In genomic region chrX:136780241-136780640, GRCh38 we compare ENCODE assay signal across 8 cellular contexts. TPM values are rescaled to one million over a fixed set of nuclear protein-coding genes. Genes with fewer than 3 reads are reported as not detected.
DNase-seq lines count a peak whose midpoint lies in the region; ATAC-seq and TF ChIP-seq lines count a peak whose summit lies in the region.

No MANE protein-coding gene starts in this region.

- peak overlapping the region; percentile 83 to 89 (median 86) for H3K27ac Mint-ChIP-seq in CD4-positive, CD25-positive, alpha-beta regulatory T cell
- H3K27ac Mint-ChIP-seq in activated T-helper 17 cell treated with anti-CD3 and anti-CD28 coated beads, Interleukin-2, amount 50 U/mL, for 72 hours, result peak overlapping the region; percentile 91
- peak overlapping the region; percentile 88 to 100 (median 94) for H3K27ac Mint-ChIP-seq in naive thymus-derived CD8-positive, alpha-beta T cell

- peak overlapping the region; percentile 93 to 96 (median 96) for H3K4me3 Mint-ChIP-seq in CD4-positive, CD25-positive, alpha-beta regulatory T cell
- H3K4me3 Mint-ChIP-seq in activated T-helper 17 cell treated with anti-CD3 and anti-CD28 coated beads, Interleukin-2, amount 50 U/mL, for 72 hours, result peak overlapping the region; percentile 97
- H3K4me3 Mint-ChIP-seq in naive thymus-derived CD8-positive, alpha-beta T cell, result peak overlapping the region; percentile 89 to 96 (median 94)

- ATAC-seq in CD4-positive, CD25-positive, alpha-beta regulatory T cell (ENCODE audit: low read depth in 2 of 2), result no peak
- ATAC-seq in HG02885 (IDR thresholded peaks at IDR 0.05; ENCODE audit: poor library complexity, unreplicated experiment), result peak; percentile 30
- peak; percentile 54 for ATAC-seq in activated T-helper 17 cell treated with anti-CD3 and anti-CD28 coated beads, Interleukin-2, amount 50 U/mL, for 72 hours (replicated peaks)
- ATAC-seq in naive thymus-derived CD8-positive, alpha-beta T cell, result no peak
- ATAC-seq in HG03045 (IDR thresholded peaks at IDR 0.05; ENCODE audit: unreplicated experiment), result no peak

- H3K27me3 Mint-ChIP-seq in CD4-positive, CD25-positive, alpha-beta regulatory T cell, result no peaks in the 10 kb centered on the region
- H3K27me3 Mint-ChIP-seq in activated T-helper 17 cell treated with anti-CD3 and anti-CD28 coated beads, Interleukin-2, amount 50 U/mL, for 72 hours, result no peaks in the 10 kb centered on the region
- H3K27me3 Mint-ChIP-seq in naive thymus-derived CD8-positive, alpha-beta T cell, result no peaks in the 10 kb centered on the region

- no peak for TF ChIP-seq CTCF in brain microvascular endothelial cell (IDR thresholded peaks at IDR 0.05; ENCODE audit: low read depth, low read length, missing control alignments)

- H3K36me3 Mint-ChIP-seq in CD4-positive, CD25-positive, alpha-beta regulatory T cell, result no peaks in the 10 kb centered on the region
- peaks cover 31% of the 10 kb centered on the region for H3K36me3 Mint-ChIP-seq in activated T-helper 17 cell treated with anti-CD3 and anti-CD28 coated beads, Interleukin-2, amount 50 U/mL, for 72 hours (ENCODE audit: low read depth)
- H3K36me3 Mint-ChIP-seq in naive thymus-derived CD8-positive, alpha-beta T cell, result peaks cover 0 to 21% (median 0%) of the 10 kb centered on the region in 3 donors

- peaks cover 23% of the 10 kb centered on the region for H3K4me1 ChIP-seq in CD4-positive, CD25-positive, alpha-beta regulatory T cell (ENCODE audit: control insufficient read depth, insufficient read depth, low read length, poor library complexity, severe bottlenecking)

- H3K9me3 Mint-ChIP-seq in CD4-positive, CD25-positive, alpha-beta regulatory T cell, result no peaks in the 10 kb centered on the region
- no peaks in the 10 kb centered on the region for H3K9me3 Mint-ChIP-seq in activated T-helper 17 cell treated with anti-CD3 and anti-CD28 coated beads, Interleukin-2, amount 50 U/mL, for 72 hours
- H3K9me3 Mint-ChIP-seq in naive thymus-derived CD8-positive, alpha-beta T cell, result no peaks in the 10 kb centered on the region

- POLR2A ChIA-PET in naive thymus-derived CD8-positive, alpha-beta T cell (lab: Charles Lee), result interaction anchor here (0.6 to 3.9 kb wide), 4 partner anchors 13 to 100 kb away, joined by 3 to 38 read pairs (median 13); partner anchors contain the start of gene RBMX

- H3K27ac ChIP-seq in CD4-positive, CD25-positive, alpha-beta regulatory T cell (ENCODE audit: insufficient read depth, low read length, poor library complexity, severe bottlenecking), result peak overlapping the region; percentile 87
- no peak overlapping the region for H3K27ac ChIP-seq in brain microvascular endothelial cell

- in situ Hi-C loops in brain microvascular endothelial cell (cut with HindIII; ENCODE audit: low pct_ligation_motif_present, low sequenced_read_pairs), result no loop called here

- no peaks in the 10 kb centered on the region for H3K27me3 ChIP-seq in CD4-positive, CD25-positive, alpha-beta regulatory T cell (ENCODE audit: control insufficient read depth, insufficient read depth, low read length)
- no peaks in the 10 kb centered on the region for H3K27me3 ChIP-seq in brain microvascular endothelial cell (replicated peaks)

- peaks cover 20 to 63% (median 40%) of the 10 kb centered on the region in 4 donors for H3K4me1 Mint-ChIP-seq in CD4-positive, CD25-positive, alpha-beta regulatory T cell
- H3K4me1 Mint-ChIP-seq in activated T-helper 17 cell treated with anti-CD3 and anti-CD28 coated beads, Interleukin-2, amount 50 U/mL, for 72 hours, result peaks cover 30% of the 10 kb centered on the region
- peaks cover 27 to 75% (median 65%) of the 10 kb centered on the region in 4 donors for H3K4me1 Mint-ChIP-seq in naive thymus-derived CD8-positive, alpha-beta T cell

- peak in 1 of 3 donors; percentile 38 for DNase-seq in CD4-positive, CD25-positive, alpha-beta regulatory T cell
- DNase-seq in naive thymus-derived CD8-positive, alpha-beta T cell, result no peak
- DNase-seq in NCI-H2029 (lab: John Stamatoyannopoulos, UW), result no peak
- no peak for DNase-seq in brain microvascular endothelial cell
- no peak for DNase-seq in activated gamma-delta T cell treated with Interleukin-2 at 50 U/mL for 16 hours

- no peaks in the 10 kb centered on the region for H3K9me3 ChIP-seq in CD4-positive, CD25-positive, alpha-beta regulatory T cell (ENCODE audit: control insufficient read depth in 2 of 2, low read length in 2 of 2)

- H3K4me3 ChIP-seq in CD4-positive, CD25-positive, alpha-beta regulatory T cell (ENCODE audit: low read depth, low read length), result peak overlapping the region; percentile 97
- H3K4me3 ChIP-seq in brain microvascular endothelial cell (ENCODE audit: low read depth, low read length), result no peak overlapping the region

- peaks cover 2% of the 10 kb centered on the region for H3K36me3 ChIP-seq in CD4-positive, CD25-positive, alpha-beta regulatory T cell (ENCODE audit: control insufficient read depth, insufficient read depth, low read length)
- H3K36me3 ChIP-seq in brain microvascular endothelial cell (replicated peaks), result no peaks in the 10 kb centered on the region

RNA-seq across cellular contexts. Expression of gene ARHGEF6, which starts 0.5 kb away (rescaled TPM):
- 87.8 TPM for total RNA-seq in CD4-positive, CD25-positive, alpha-beta regulatory T cell
- 100 to 1,000 TPM in 1 of 4 donors, 10 to 100 TPM in 3; 83.0 to 111 (median 86.9) TPM for polyA plus RNA-seq in CD4-positive, CD25-positive, alpha-beta regulatory T cell
- 10 to 100 TPM; 56.8 to 67.6 TPM for total RNA-seq in activated T-helper 17 cell treated with anti-CD3 and anti-CD28 coated beads, Interleukin-2, amount 50 U/mL, for 72 hours
- total RNA-seq in naive thymus-derived CD8-positive, alpha-beta T cell, result 10 to 100 TPM; 75.0 to 82.0 TPM
- 10 to 100 TPM; 69.8 to 76.4 (median 75.4) TPM for polyA plus RNA-seq in naive thymus-derived CD8-positive, alpha-beta T cell

Comparison
In these comparisons a context has a peak if more than half of its experiments do, and no peak if none do; other contexts are left out.
1. ATAC-seq: peak in HG02885 (single experiment) and activated T-helper 17 cell treated with anti-CD3 and anti-CD28 coated beads, Interleukin-2, amount 50 U/mL, for 72 hours (single experiment); none in CD4-positive, CD25-positive, alpha-beta regulatory T cell (0 of 2), naive thymus-derived CD8-positive, alpha-beta T cell (0 of 2) and HG03045 (single experiment).
2. Peak in every context shown above with its lines, with median percentiles within 50 percentile points of each other: H3K27ac Mint-ChIP-seq and H3K4me3 Mint-ChIP-seq.